In the genomic region with DNA sequence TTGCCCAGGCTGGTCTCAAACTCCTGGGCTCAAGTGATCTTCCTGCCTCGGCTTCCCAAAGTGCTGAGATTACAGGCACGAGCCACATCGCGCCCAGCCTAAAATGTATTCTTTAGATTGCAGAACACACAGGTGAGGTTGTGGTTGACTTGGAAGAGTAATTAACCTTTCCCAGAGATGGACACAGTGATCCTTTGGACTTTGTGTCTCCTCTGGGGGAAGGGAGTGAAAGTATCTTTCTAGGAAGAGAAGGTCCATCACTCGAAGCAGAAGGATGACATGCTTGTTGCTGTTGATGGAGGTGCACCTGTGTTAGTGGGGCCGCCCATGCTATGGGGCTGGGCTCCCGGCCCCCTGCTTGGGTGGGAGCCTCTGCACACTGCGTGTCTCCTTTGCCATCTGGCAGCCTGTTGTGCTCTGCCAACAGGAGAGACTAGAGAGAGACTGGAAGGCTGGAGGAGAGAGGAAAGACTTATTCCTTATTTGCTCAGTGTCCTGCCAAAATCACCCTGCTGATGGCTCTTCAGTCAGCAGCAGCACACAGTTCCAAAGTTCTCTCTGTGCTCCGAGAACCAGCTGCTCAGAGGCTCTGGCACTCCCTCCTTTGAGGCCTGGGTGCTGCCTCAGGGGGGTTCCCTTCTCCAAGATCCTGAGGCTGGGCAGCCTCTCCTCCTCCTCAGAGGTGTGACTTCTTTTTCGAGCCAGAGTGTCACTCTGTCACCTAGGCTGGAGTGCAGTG, we compare ENCODE assay signal across 17 cellular contexts. TPM values are rescaled to one million over a fixed set of nuclear protein-coding genes. Genes with fewer than 3 reads are reported as not detected.
DNase-seq lines count a peak whose midpoint lies in the region; ATAC-seq, FAIRE-seq and TF ChIP-seq lines count a peak whose summit lies in the region.
"Had no signal": no experiment of that assay in that cellular context is flagged by ENCODE, and none has a peak within 500 bp of the region (broad histone marks: within the 10 kb centered on the region; RNA-seq: fewer than 3 reads in every experiment).

No MANE protein-coding gene starts in this region.

- H3K4me3 ChIP-seq in bronchial epithelial cell (ENCODE audit: low read depth, low read length) (no peak overlapping the region), right lobe of liver (no peak overlapping the region), tibial nerve (no peak overlapping the region)
- H3K4me3 ChIP-seq: cardiac muscle cell had no signal

- no peak for TF ChIP-seq EP300 in tibial nerve (IDR thresholded peaks at IDR 0.05)

- no peaks in the 10 kb centered on the region for H3K9me3 ChIP-seq in right lobe of liver
- no peaks in the 10 kb centered on the region for H3K9me3 ChIP-seq in tibial nerve

- FAIRE-seq in bronchial epithelial cell (lab: Jason Lieb, UNC) = peak; percentile 58
- FAIRE-seq: islet of Langerhans had no signal

- H3K27me3 ChIP-seq in bronchial epithelial cell (ENCODE audit: control insufficient read depth, insufficient read depth, low read length) (no peaks in the 10 kb centered on the region), right lobe of liver (no peaks in the 10 kb centered on the region), tibial nerve (no peaks in the 10 kb centered on the region)
- H3K27me3 ChIP-seq: cardiac muscle cell had no signal

- DNase-seq in NCI-H2171 (lab: John Stamatoyannopoulos, UW) = peak; percentile 54
- DNase-seq in bronchial epithelial cell (ENCODE audit: low read depth) = no peak
- no peak for DNase-seq in right lobe of liver
- DNase-seq in tibial nerve (ENCODE audit: low spot score in 2 of 2) = no peak
- DNase-seq in NCI-H1930 (lab: John Stamatoyannopoulos, UW) = no peak
- DNase-seq in kidney glomerular epithelial cell (lab: John Stamatoyannopoulos, UW) = no peak
- DNase-seq: activated CD8-positive, alpha-beta T cell treated with anti-CD3 and anti-CD28 coated beads for 36 hours; activated naive CD8-positive, alpha-beta T cell treated with anti-CD3 and anti-CD28 coated beads for 36 hours; activated T-cell treated with anti-CD3 and anti-CD28 coated beads, Interleukin-2, amount 50 U/mL, for 72 hours; DMS153; effector CD4-positive, alpha-beta T cell; head of caudate nucleus; RPMI8226; stimulated activated CD4-positive, alpha-beta T cell treated with anti-CD3 and anti-CD28 coated beads, Interleukin-1b, Interleukin-23, amount 100 ng/mL, for 48 hours had no signal

- intact Hi-C loops in right lobe of liver (cut with DNase I) = no loop called here

- TF ChIP-seq POLR2A in right lobe of liver (IDR thresholded peaks at IDR 0.05) (no peak), tibial nerve (IDR thresholded peaks at IDR 0.05) (no peak)

- no peak overlapping the region for H3K27ac ChIP-seq in right lobe of liver
- peak overlapping the region in 3 of 4 donors; percentile 51 to 88 (median 77) for H3K27ac ChIP-seq in tibial nerve
- H3K27ac ChIP-seq: cardiac muscle cell had no signal

- peak; percentile 40 to 62 (median 54) for ATAC-seq in right lobe of liver
- no peak for ATAC-seq in HG03571 (IDR thresholded peaks at IDR 0.05; ENCODE audit: unreplicated experiment)
- ATAC-seq: activated CD8-positive, alpha-beta T cell treated with anti-CD3 and anti-CD28 coated beads for 36 hours; activated T-cell treated with anti-CD3 and anti-CD28 coated beads, Interleukin-2, amount 50 U/mL, for 72 hours had no signal

- H3K4me1 ChIP-seq in right lobe of liver = peaks cover 0 to 20% (median 3%) of the 10 kb centered on the region in 4 donors
- peaks cover 0 to 70% (median 44%) of the 10 kb centered on the region in 4 donors for H3K4me1 ChIP-seq in tibial nerve

- TF ChIP-seq CTCF in bronchial epithelial cell (IDR thresholded peaks at IDR 0.05; ENCODE audit: insufficient read depth, low read length, severe bottlenecking) (no peak), right lobe of liver (IDR thresholded peaks at IDR 0.05) (no peak), tibial nerve (IDR thresholded peaks at IDR 0.05) (no peak)

- 25% methylated on average over 4 of the region's 10 CpGs for WGBS in right lobe of liver (ENCODE audit: insufficient coverage, low coverage, low lambda C conversion rate, missing lambda C conversion rate)
- 71 to 73% methylated on average over 10 of the region's 10 CpGs for WGBS in tibial nerve, 2 donors

- no peaks in the 10 kb centered on the region for H3K36me3 ChIP-seq in bronchial epithelial cell (ENCODE audit: control insufficient read depth, insufficient read depth, low read length)
- no peaks in the 10 kb centered on the region for H3K36me3 ChIP-seq in right lobe of liver
- H3K36me3 ChIP-seq in tibial nerve = no peaks in the 10 kb centered on the region
- H3K36me3 ChIP-seq: cardiac muscle cell had no signal

RNA-seq across cellular contexts. Expression of a gene that starts 33.1 kb away (rescaled TPM):
- 9.0 and 16.4 TPM in 2 replicates for total RNA-seq in bronchial epithelial cell
- total RNA-seq in right lobe of liver = 100 to 1,000 TPM; 146 to 211 (median 170) TPM
- 100 to 1,000 TPM; 134 to 200 (median 176) TPM for total RNA-seq in tibial nerve

RNA-seq across cellular contexts. Expression of a gene that starts 38.4 kb away (rescaled TPM):
- total RNA-seq in bronchial epithelial cell (12.4 and 15.5 TPM in 2 replicates), right lobe of liver (1 to 10 TPM in 5 of 6 experiments, under 1 TPM in 1; 0.86 to 3.7 (median 2.2) TPM), tibial nerve (100 to 1,000 TPM in 2 of 4 donors, 10 to 100 TPM in 2; 73.0 to 146 (median 99.0) TPM)

RNA-seq across cellular contexts. Expression of a gene that starts 41.9 kb away (rescaled TPM):
- total RNA-seq in bronchial epithelial cell (0.26 and 1.1 TPM in 2 replicates), right lobe of liver (under 1 TPM in 3 of 6 experiments, not detected in 3; 0.37 to 0.78 (median 0.68) TPM), tibial nerve (1 to 10 TPM in 1 of 4 donors, not detected in 3; 2.7 TPM)

Comparison
In these comparisons a context has a peak if more than half of its experiments do, and no peak if none do; other contexts are left out.
1. H3K27ac ChIP-seq: peak in tibial nerve (3 of 4); none in right lobe of liver (0 of 3).